ENCODE assay signal across 8 cellular contexts in genomic region chr9:35102465-35102768, GRCh38. TPM values are rescaled to one million over a fixed set of nuclear protein-coding genes. Genes with fewer than 3 reads are reported as not detected.
DNase-seq lines count a peak whose midpoint lies in the region; ATAC-seq and TF ChIP-seq lines count a peak whose summit lies in the region.

No MANE protein-coding gene starts in this region.

- POLR2A ChIA-PET in CD8-positive, alpha-beta memory T cell (lab: Charles Lee) = interaction anchor here (0.5 to 1.6 kb wide), 4 partner anchors 9 to 562 kb away, joined by 3 to 8 read pairs (median 7); partner anchors contain the start of genes ATOSB and VCP

- no peaks in the 10 kb centered on the region for H3K9me3 ChIP-seq in CD8-positive, alpha-beta memory T cell (ENCODE audit: low read length)
- no peaks in the 10 kb centered on the region for H3K9me3 ChIP-seq in thymus (ENCODE audit: control insufficient read depth)

- H3K27me3 ChIP-seq in CD8-positive, alpha-beta memory T cell (ENCODE audit: insufficient read depth, low read length, poor library complexity, severe bottlenecking) = no peaks in the 10 kb centered on the region
- no peaks in the 10 kb centered on the region for H3K27me3 ChIP-seq in thymus (ENCODE audit: control insufficient read depth, insufficient read depth)

- peaks cover 0 to 2% of the 10 kb centered on the region in 2 donors for H3K27me3 Mint-ChIP-seq in CD8-positive, alpha-beta memory T cell

- peaks cover 16% of the 10 kb centered on the region for H3K36me3 ChIP-seq in CD8-positive, alpha-beta memory T cell (ENCODE audit: insufficient read depth, low read length)
- peaks cover 40% of the 10 kb centered on the region for H3K36me3 ChIP-seq in thymus (ENCODE audit: control insufficient read depth, insufficient read depth)

- WGBS in thymus = 12% methylated on average over 10 of the region's 10 CpGs

- in situ Hi-C loops in astrocyte of the cerebellum (cut with HindIII; ENCODE audit: low sequenced_read_pairs) = no loop called here

- peaks cover 15% of the 10 kb centered on the region for H3K4me1 ChIP-seq in CD8-positive, alpha-beta memory T cell (ENCODE audit: insufficient read depth, low read length)
- peaks cover 14% of the 10 kb centered on the region for H3K4me1 ChIP-seq in thymus (ENCODE audit: control insufficient read depth, insufficient read depth, low read length)

- CTCF ChIA-PET in CD8-positive, alpha-beta memory T cell (lab: Charles Lee) = interaction anchor here (1.1 to 7.5 kb wide), 6 partner anchors 7 to 556 kb away, joined by 4 to 50 read pairs (median 8); partner anchors contain the start of genes ATOSB, CCDC107, FANCG and RMRP

- TF ChIP-seq CTCF in astrocyte of the cerebellum (IDR thresholded peaks at IDR 0.05; ENCODE audit: low read depth, low read length, missing control alignments) = no peak

- peaks cover 32 to 38% (median 36%) of the 10 kb centered on the region in 3 donors for H3K4me1 Mint-ChIP-seq in CD8-positive, alpha-beta memory T cell

- DNase-seq in CD8-positive, alpha-beta memory T cell = no peak
- DNase-seq in astrocyte of the cerebellum (ENCODE audit: low read depth) (no peak), left lobe of liver (ENCODE audit: low spot score) (no peak), NOMO-1 treated with dmso at 0.1 percent for 144 hours (lab: John Stamatoyannopoulos, UW; ENCODE audit: unreplicated experiment) (no peak), SIG-M5 treated with dmso at 0.1 percent for 504 hours (lab: John Stamatoyannopoulos, UW; ENCODE audit: unreplicated experiment) (no peak)

- peak overlapping the region; percentile 86 for H3K27ac ChIP-seq in CD8-positive, alpha-beta memory T cell (ENCODE audit: low read depth, low read length)
- no peak overlapping the region for H3K27ac ChIP-seq in thymus (ENCODE audit: low read depth)

- H3K36me3 Mint-ChIP-seq in CD8-positive, alpha-beta memory T cell = peaks cover 0 to 60% (median 4%) of the 10 kb centered on the region in 3 donors

- H3K4me3 ChIP-seq in CD8-positive, alpha-beta memory T cell (ENCODE audit: low read length) = peak overlapping the region; percentile 80
- peak overlapping the region; percentile 76 for H3K4me3 ChIP-seq in astrocyte of the cerebellum (ENCODE audit: low read depth, low read length)
- H3K4me3 ChIP-seq in thymus (ENCODE audit: low read length) = peak overlapping the region; percentile 59

- ATAC-seq in HG03025 (IDR thresholded peaks at IDR 0.05; ENCODE audit: low FRiP score, unreplicated experiment) (peak; percentile 26), left lobe of liver (peak; percentile 50), esophagus mucosa (no peak)

- peak overlapping the region; percentile 84 to 98 (median 90) for H3K4me3 Mint-ChIP-seq in CD8-positive, alpha-beta memory T cell

- no peaks in the 10 kb centered on the region for H3K9me3 Mint-ChIP-seq in CD8-positive, alpha-beta memory T cell

- peak overlapping the region; percentile 80 to 100 (median 99) for H3K27ac Mint-ChIP-seq in CD8-positive, alpha-beta memory T cell

RNA-seq across cellular contexts. Expression of gene STOML2, which starts 0.5 kb away (rescaled TPM):
- total RNA-seq in CD8-positive, alpha-beta memory T cell = 100 to 1,000 TPM; 258 to 271 TPM
- 88.9 TPM for polyA plus RNA-seq in CD8-positive, alpha-beta memory T cell
- total RNA-seq in left lobe of liver (64.3 TPM), esophagus mucosa (126 TPM)
- 58.0 TPM for polyA plus RNA-seq in thymus

RNA-seq across cellular contexts. Expression of gene PIGO, which starts 6.0 kb away (rescaled TPM):
- total RNA-seq in CD8-positive, alpha-beta memory T cell = 10 to 100 TPM; 31.7 to 32.1 TPM
- 26.4 TPM for polyA plus RNA-seq in CD8-positive, alpha-beta memory T cell
- total RNA-seq in left lobe of liver (17.6 TPM), esophagus mucosa (22.8 TPM)
- 18.2 TPM for polyA plus RNA-seq in thymus

RNA-seq across cellular contexts. Expression of gene ATOSB, which starts 13.2 kb away (rescaled TPM):
- total RNA-seq in CD8-positive, alpha-beta memory T cell = 1 to 10 TPM; 4.4 to 6.3 TPM
- polyA plus RNA-seq in CD8-positive, alpha-beta memory T cell = 6.4 TPM
- total RNA-seq in left lobe of liver (6.3 TPM), esophagus mucosa (22.7 TPM)
- 16.1 TPM for polyA plus RNA-seq in thymus

RNA-seq across cellular contexts. Expression of gene FANCG, which starts 22.7 kb away (rescaled TPM):
- 10 to 100 TPM; 90.6 to 95.4 TPM for total RNA-seq in CD8-positive, alpha-beta memory T cell
- 10.0 TPM for polyA plus RNA-seq in CD8-positive, alpha-beta memory T cell
- total RNA-seq in left lobe of liver = 6.2 TPM
- 33.7 TPM for polyA plus RNA-seq in thymus
- total RNA-seq in esophagus mucosa = 22.0 TPM

RNA-seq across cellular contexts. Expression of gene VCP, which starts 30.0 kb away (rescaled TPM):
- total RNA-seq in CD8-positive, alpha-beta memory T cell = 100 to 1,000 TPM; 309 to 323 TPM
- 195 TPM for polyA plus RNA-seq in CD8-positive, alpha-beta memory T cell
- 147 TPM for total RNA-seq in left lobe of liver
- 71.1 TPM for polyA plus RNA-seq in thymus
- total RNA-seq in esophagus mucosa = 158 TPM
